Comparison of ENCODE assay signal across 19 cellular contexts in genomic region chr11:65104628-65105027, GRCh38. TPM values are rescaled to one million over a fixed set of nuclear protein-coding genes. Genes with fewer than 3 reads are reported as not detected.
DNase-seq lines count a peak whose midpoint lies in the region; ATAC-seq, FAIRE-seq and TF ChIP-seq lines count a peak whose summit lies in the region.
"Had no signal": no experiment of that assay in that cellular context is flagged by ENCODE, and none has a peak within 500 bp of the region (broad histone marks: within the 10 kb centered on the region; RNA-seq: fewer than 3 reads in every experiment).

No MANE protein-coding gene starts in this region.

- WGBS in HepG2 (ENCODE audit: low lambda C conversion rate), result 89% methylated on average over 4 of the region's 4 CpGs
- WGBS in right lobe of liver (ENCODE audit: insufficient coverage, low coverage, low lambda C conversion rate, missing lambda C conversion rate), result 51% methylated on average over 4 of the region's 4 CpGs

- no peak for FAIRE-seq in HepG2 (lab: Jason Lieb, UNC)
- FAIRE-seq: GM18507 had no signal

- intact Hi-C loops in HepG2 (cut with micrococcal nuclease; ENCODE audit: unreplicated experiment), result no loop called here
- intact Hi-C loops in right lobe of liver (cut with DNase I), result loop anchor here in 1 of 2 donors (10.0 kb wide), 1 partner anchor 70 kb away; no protein-coding TSS in a partner anchor

- H3K4me2 ChIP-seq in HepG2 (ENCODE audit: low read depth, low read length), result no peak overlapping the region

- H3K79me2 ChIP-seq in HepG2 (ENCODE audit: insufficient read depth, low read length), result no peaks in the 10 kb centered on the region

- no peak for TF ChIP-seq RAD21 in HepG2 (CRISPR knock-in tag; IDR thresholded peaks at IDR 0.05)

- DNase-seq in HepG2 (ENCODE audit: low spot score) (no peak), right lobe of liver (no peak), iris pigment epithelial cell (ENCODE audit: low read depth) (peak; percentile 56), NCI-H1105 (lab: John Stamatoyannopoulos, UW) (no peak), NCI-H187 (lab: John Stamatoyannopoulos, UW) (no peak)
- no peak for DNase-seq in activated effector memory CD4-positive, alpha-beta T cell treated with anti-CD3 and anti-CD28 coated beads, Interleukin-2, amount 50 U/mL, for 16 hours
- DNase-seq: activated CD4-positive, alpha-beta T cell treated with anti-CD3 and anti-CD28 coated beads, Interleukin-2, amount 10 ng/mL, durations not matched to agents 24 days and 14 days; colonic mucosa; COR-L47; GM23248; NCI-H2081; NCI-H748 treated with DMSO at 0.1 percent for 48 hours; Peyer's patch; stimulated activated CD4-positive, alpha-beta T cell treated with anti-CD3 and anti-CD28 coated beads, Interleukin-4, amount 100 ng/mL, for 1 hour had no signal

- TF ChIP-seq CTCF in HepG2 (CRISPR knock-in tag; IDR thresholded peaks at IDR 0.05), result no peak
- TF ChIP-seq CTCF in right lobe of liver (IDR thresholded peaks at IDR 0.05), result no peak

- ATAC-seq in HepG2, result no peak
- no peak for ATAC-seq in right lobe of liver

- peaks cover 9 to 25% of the 10 kb centered on the region in 2 experiments; a peak in 4 of 5 replicates for H3K36me3 ChIP-seq in HepG2 (replicated peaks in 1 of 2; ENCODE audit: control insufficient read depth in 1 of 2, insufficient read depth in 2 of 2, low read length in 2 of 2)
- H3K36me3 ChIP-seq in right lobe of liver, result peaks cover 0 to 9% (median 3%) of the 10 kb centered on the region in 4 donors
- H3K36me3 ChIP-seq: colonic mucosa had no signal

- CTCF ChIA-PET in HepG2 (lab: Yijun Ruan, JAX; ENCODE audit: low intra/inter-chr PET ratio, low total read pairs), result no interaction called here

- H3K27ac ChIP-seq in HepG2 (ENCODE audit: extremely low read length, insufficient read depth, low read length) (no peak overlapping the region), right lobe of liver (no peak overlapping the region), angular gyrus (ENCODE audit: low read depth, low read length) (peak overlapping the region; percentile 74), temporal lobe (ENCODE audit: low read depth, low read length) (peak overlapping the region; percentile 98)
- H3K27ac ChIP-seq: ascending aorta, colonic mucosa, GM23248 had no signal

- H3K4me3 ChIP-seq in HepG2 (replicated peaks in 1 of 3; ENCODE audit: insufficient read depth in 1 of 3, low read depth in 2 of 3, low read length in 3 of 3), result no peak overlapping the region
- no peak overlapping the region for H3K4me3 ChIP-seq in right lobe of liver
- H3K4me3 ChIP-seq: ascending aorta, colonic mucosa, GM23248, Peyer's patch, suprapubic skin had no signal

- H4K20me1 ChIP-seq in HepG2 (ENCODE audit: insufficient read depth, low read length), result no peaks in the 10 kb centered on the region

- H3K9me3 ChIP-seq in HepG2 (ENCODE audit: low read length) (no peaks in the 10 kb centered on the region), right lobe of liver (no peaks in the 10 kb centered on the region)
- H3K9me3 ChIP-seq: ascending aorta, colonic mucosa, Peyer's patch, suprapubic skin had no signal

- BruUV-seq in HepG2 (replicated peaks; lab: Mats Ljungman, UMichigan), result no TSS peak

- TF ChIP-seq POLR2A in HepG2 (IDR thresholded peaks at IDR 0.05; ENCODE audit: insufficient read depth in 1 of 2, low read depth in 2 of 2, low read length in 2 of 2) (no peak), right lobe of liver (IDR thresholded peaks at IDR 0.05) (no peak)

- POLR2A ChIA-PET in HepG2 (lab: Yijun Ruan, JAX), result no interaction called here

- H3K27me3 ChIP-seq in HepG2 (ENCODE audit: control insufficient read depth in 1 of 2, insufficient read depth in 2 of 2, low read length in 2 of 2) (no peaks in the 10 kb centered on the region), right lobe of liver (no peaks in the 10 kb centered on the region)
- H3K27me3 ChIP-seq: ascending aorta, colonic mucosa, Peyer's patch, suprapubic skin had no signal

- in situ Hi-C loops in HepG2 (cut with HindIII; ENCODE audit: extremely low pct_ligation_motif_present, low pct_unique_long_range_greater_than_20kb), result no loop called here

- H3K9ac ChIP-seq in HepG2 (ENCODE audit: insufficient read depth, low read depth, low read length), result no peak overlapping the region
- H3K9ac ChIP-seq: GM23248 had no signal

- TF ChIP-seq EP300 in HepG2 (IDR thresholded peaks at IDR 0.05; ENCODE audit: low read depth in 2 of 2, low read length in 2 of 2) (no peak), HepG2 (CRISPR knock-in tag; IDR thresholded peaks at IDR 0.05; ENCODE audit: borderline replicate concordance) (no peak)

- H2AFZ ChIP-seq in HepG2 (ENCODE audit: low read length), result no peak overlapping the region
- H2AFZ ChIP-seq: GM23248 had no signal

- H3K4me1 ChIP-seq in HepG2 (ENCODE audit: insufficient read depth, low read length), result no peaks in the 10 kb centered on the region
- peaks cover 0 to 45% (median 18%) of the 10 kb centered on the region in 4 donors for H3K4me1 ChIP-seq in right lobe of liver
- H3K4me1 ChIP-seq: colonic mucosa, Peyer's patch had no signal

RNA-seq across cellular contexts. Expression of gene TM7SF2, which starts 7.0 kb away (rescaled TPM):
- total RNA-seq in HepG2 (2016; rRNA removed; fragmentation: Illumina TruSeq; extraction: Trizol), result 28.8 and 66.9 TPM in 2 replicates
- 49.5 and 66.5 TPM in 2 replicates for total RNA-seq in HepG2 (2016; cell fraction: cytosol; rRNA removed; fragmentation: Illumina TruSeq; extraction: Trizol; ENCODE audit: low read depth)
- total RNA-seq in HepG2 (2016; cell fraction: insoluble cytoplasmic fraction; rRNA removed; fragmentation: Illumina TruSeq; extraction: Trizol), result 29.7 and 70.5 TPM in 2 replicates
- 64.7 and 77.2 TPM in 2 replicates for total RNA-seq in HepG2 (2016; cell fraction: membrane; rRNA removed; fragmentation: Illumina TruSeq; extraction: Trizol)
- 57.7 and 67.5 TPM in 2 replicates for total RNA-seq in HepG2 (2016; cell fraction: nucleus; rRNA removed; fragmentation: Illumina TruSeq; extraction: Trizol)
- 56.0 and 75.6 TPM in 2 replicates for polyA plus RNA-seq in HepG2 (2011; rRNA removed)
- polyA plus RNA-seq in HepG2 (2011; cell fraction: cytosol; rRNA removed), result 60.6 and 76.1 TPM in 2 replicates
- polyA plus RNA-seq in HepG2 (2011; cell fraction: nucleus; rRNA removed), result 104 and 129 TPM in 2 replicates
- polyA plus RNA-seq in HepG2 (2012), result 25.8 and 43.4 TPM in 2 replicates
- 66.7 and 89.2 TPM in 2 replicates for polyA plus RNA-seq in HepG2 (2016; cell fraction: cytosol; fragmentation: Illumina TruSeq; extraction: Trizol; ENCODE audit: low read depth)
- 41.3 and 42.6 TPM in 2 replicates for polyA plus RNA-seq in HepG2 (2016; cell fraction: insoluble cytoplasmic fraction; fragmentation: Illumina TruSeq; extraction: Trizol; ENCODE audit: low read depth)
- 71.6 and 83.6 TPM in 2 replicates for polyA plus RNA-seq in HepG2 (2016; cell fraction: membrane; fragmentation: Illumina TruSeq; extraction: Trizol; ENCODE audit: low read depth)
- 137 and 142 TPM in 2 replicates for polyA plus RNA-seq in HepG2 (2016; cell fraction: nucleus; fragmentation: Illumina TruSeq; extraction: Trizol; ENCODE audit: insufficient read depth, low read depth)
- polyA minus RNA-seq in HepG2 (2011; rRNA and poly(A)+ RNA removed; ENCODE audit: low replicate concordance), result 18.1 and 162 TPM in 2 replicates
- polyA minus RNA-seq in HepG2 (2011; cell fraction: cytosol; rRNA and poly(A)+ RNA removed), result 25.1 and 27.4 TPM in 2 replicates
- polyA minus RNA-seq in HepG2 (2011; cell fraction: nucleus; rRNA and poly(A)+ RNA removed), result 28.7 and 33.4 TPM in 2 replicates
- total RNA-seq in right lobe of liver, result 100 to 1,000 TPM in 1 of 6 experiments, 10 to 100 TPM in 5; 25.6 to 112 (median 37.8) TPM
- 34.7 TPM for total RNA-seq in temporal lobe

RNA-seq across cellular contexts. Expression of gene VPS51, which starts 8.6 kb away (rescaled TPM):
- total RNA-seq in HepG2 (2016; rRNA removed; fragmentation: Illumina TruSeq; extraction: Trizol) (57.4 and 76.3 TPM in 2 replicates), right lobe of liver (100 to 1,000 TPM in 2 of 6 experiments, 10 to 100 TPM in 4; 41.5 to 170 (median 50.2) TPM), temporal lobe (161 TPM)
- 19.9 and 21.8 TPM in 2 replicates for total RNA-seq in HepG2 (2016; cell fraction: cytosol; rRNA removed; fragmentation: Illumina TruSeq; extraction: Trizol; ENCODE audit: low read depth)
- 57.9 and 73.3 TPM in 2 replicates for total RNA-seq in HepG2 (2016; cell fraction: insoluble cytoplasmic fraction; rRNA removed; fragmentation: Illumina TruSeq; extraction: Trizol)
- 41.6 and 45.8 TPM in 2 replicates for total RNA-seq in HepG2 (2016; cell fraction: membrane; rRNA removed; fragmentation: Illumina TruSeq; extraction: Trizol)
- total RNA-seq in HepG2 (2016; cell fraction: nucleus; rRNA removed; fragmentation: Illumina TruSeq; extraction: Trizol), result 39.3 and 42.6 TPM in 2 replicates
- polyA plus RNA-seq in HepG2 (2011; rRNA removed), result 90.6 and 104 TPM in 2 replicates
- 71.6 and 122 TPM in 2 replicates for polyA plus RNA-seq in HepG2 (2011; cell fraction: cytosol; rRNA removed)
- 109 and 133 TPM in 2 replicates for polyA plus RNA-seq in HepG2 (2011; cell fraction: nucleus; rRNA removed)
- polyA plus RNA-seq in HepG2 (2012), result 63.3 and 65.8 TPM in 2 replicates
- polyA plus RNA-seq in HepG2 (2016; cell fraction: cytosol; fragmentation: Illumina TruSeq; extraction: Trizol; ENCODE audit: low read depth), result 10.5 and 13.0 TPM in 2 replicates
- polyA plus RNA-seq in HepG2 (2016; cell fraction: insoluble cytoplasmic fraction; fragmentation: Illumina TruSeq; extraction: Trizol; ENCODE audit: low read depth), result 57.3 and 57.6 TPM in 2 replicates
- 31.4 and 34.7 TPM in 2 replicates for polyA plus RNA-seq in HepG2 (2016; cell fraction: membrane; fragmentation: Illumina TruSeq; extraction: Trizol; ENCODE audit: low read depth)
- polyA plus RNA-seq in HepG2 (2016; cell fraction: nucleus; fragmentation: Illumina TruSeq; extraction: Trizol; ENCODE audit: insufficient read depth, low read depth), result 69.3 and 82.4 TPM in 2 replicates
- 231 and 328 TPM in 2 replicates for polyA minus RNA-seq in HepG2 (2011; rRNA and poly(A)+ RNA removed; ENCODE audit: low replicate concordance)
- polyA minus RNA-seq in HepG2 (2011; cell fraction: cytosol; rRNA and poly(A)+ RNA removed), result 114 and 132 TPM in 2 replicates
- polyA minus RNA-seq in HepG2 (2011; cell fraction: nucleus; rRNA and poly(A)+ RNA removed), result 53.6 and 55.8 TPM in 2 replicates

RNA-seq across cellular contexts. Expression of gene ZNHIT2, which starts 12.9 kb away (rescaled TPM):
- total RNA-seq in HepG2 (2016; rRNA removed; fragmentation: Illumina TruSeq; extraction: Trizol) (5.7 and 6.5 TPM in 2 replicates), right lobe of liver (10 to 100 TPM in 2 of 6 experiments, 1 to 10 TPM in 4; 4.9 to 15.7 (median 6.2) TPM), temporal lobe (2.5 TPM)
- 2.9 and 4.3 TPM in 2 replicates for total RNA-seq in HepG2 (2016; cell fraction: cytosol; rRNA removed; fragmentation: Illumina TruSeq; extraction: Trizol; ENCODE audit: low read depth)
- total RNA-seq in HepG2 (2016; cell fraction: insoluble cytoplasmic fraction; rRNA removed; fragmentation: Illumina TruSeq; extraction: Trizol), result 5.4 and 6.3 TPM in 2 replicates
- total RNA-seq in HepG2 (2016; cell fraction: membrane; rRNA removed; fragmentation: Illumina TruSeq; extraction: Trizol), result 3.5 and 4.3 TPM in 2 replicates
- 3.6 and 3.9 TPM in 2 replicates for total RNA-seq in HepG2 (2016; cell fraction: nucleus; rRNA removed; fragmentation: Illumina TruSeq; extraction: Trizol)
- 1.1 TPM in 2 replicates for polyA plus RNA-seq in HepG2 (2011; rRNA removed)
- polyA plus RNA-seq in HepG2 (2011; cell fraction: cytosol; rRNA removed), result 0.86 and 2.0 TPM in 2 replicates
- 1.7 and 2.2 TPM in 2 replicates for polyA plus RNA-seq in HepG2 (2011; cell fraction: nucleus; rRNA removed)
- 1.6 and 2.5 TPM in 2 replicates for polyA plus RNA-seq in HepG2 (2012)
- polyA plus RNA-seq in HepG2 (2016; cell fraction: cytosol; fragmentation: Illumina TruSeq; extraction: Trizol; ENCODE audit: low read depth), result 3.0 and 3.1 TPM in 2 replicates
- polyA plus RNA-seq in HepG2 (2016; cell fraction: insoluble cytoplasmic fraction; fragmentation: Illumina TruSeq; extraction: Trizol; ENCODE audit: low read depth), result 4.0 and 4.7 TPM in 2 replicates
- polyA plus RNA-seq in HepG2 (2016; cell fraction: membrane; fragmentation: Illumina TruSeq; extraction: Trizol; ENCODE audit: low read depth), result 2.8 and 2.9 TPM in 2 replicates
- 6.2 and 6.5 TPM in 2 replicates for polyA plus RNA-seq in HepG2 (2016; cell fraction: nucleus; fragmentation: Illumina TruSeq; extraction: Trizol; ENCODE audit: insufficient read depth, low read depth)
- 3.0 and 5.8 TPM in 2 replicates for polyA minus RNA-seq in HepG2 (2011; rRNA and poly(A)+ RNA removed; ENCODE audit: low replicate concordance)
- polyA minus RNA-seq in HepG2 (2011; cell fraction: cytosol; rRNA and poly(A)+ RNA removed), result 2.4 and 3.3 TPM in 2 replicates
- polyA minus RNA-seq in HepG2 (2011; cell fraction: nucleus; rRNA and poly(A)+ RNA removed), result 0.75 and 4.1 TPM in 2 replicates

RNA-seq across cellular contexts. Expression of gene FAU, which starts 17.3 kb away (rescaled TPM):
- 869 and 1,024 TPM in 2 replicates for total RNA-seq in HepG2 (2016; rRNA removed; fragmentation: Illumina TruSeq; extraction: Trizol)
- total RNA-seq in HepG2 (2016; cell fraction: cytosol; rRNA removed; fragmentation: Illumina TruSeq; extraction: Trizol; ENCODE audit: low read depth), result 647 and 670 TPM in 2 replicates
- total RNA-seq in HepG2 (2016; cell fraction: insoluble cytoplasmic fraction; rRNA removed; fragmentation: Illumina TruSeq; extraction: Trizol), result 906 and 1,117 TPM in 2 replicates
- total RNA-seq in HepG2 (2016; cell fraction: membrane; rRNA removed; fragmentation: Illumina TruSeq; extraction: Trizol), result 759 and 784 TPM in 2 replicates
- total RNA-seq in HepG2 (2016; cell fraction: nucleus; rRNA removed; fragmentation: Illumina TruSeq; extraction: Trizol), result 357 and 372 TPM in 2 replicates
- polyA plus RNA-seq in HepG2 (2011; rRNA removed), result 374 and 392 TPM in 2 replicates
- polyA plus RNA-seq in HepG2 (2011; cell fraction: cytosol; rRNA removed), result 479 and 733 TPM in 2 replicates
- polyA plus RNA-seq in HepG2 (2011; cell fraction: nucleus; rRNA removed), result 228 and 230 TPM in 2 replicates
- 713 and 760 TPM in 2 replicates for polyA plus RNA-seq in HepG2 (2012)
- 645 and 677 TPM in 2 replicates for polyA plus RNA-seq in HepG2 (2016; cell fraction: cytosol; fragmentation: Illumina TruSeq; extraction: Trizol; ENCODE audit: low read depth)
- 876 and 937 TPM in 2 replicates for polyA plus RNA-seq in HepG2 (2016; cell fraction: insoluble cytoplasmic fraction; fragmentation: Illumina TruSeq; extraction: Trizol; ENCODE audit: low read depth)
- 684 and 723 TPM in 2 replicates for polyA plus RNA-seq in HepG2 (2016; cell fraction: membrane; fragmentation: Illumina TruSeq; extraction: Trizol; ENCODE audit: low read depth)
- 488 and 523 TPM in 2 replicates for polyA plus RNA-seq in HepG2 (2016; cell fraction: nucleus; fragmentation: Illumina TruSeq; extraction: Trizol; ENCODE audit: insufficient read depth, low read depth)
- polyA minus RNA-seq in HepG2 (2011; rRNA and poly(A)+ RNA removed; ENCODE audit: low replicate concordance), result 284 and 286 TPM in 2 replicates
- 148 and 154 TPM in 2 replicates for polyA minus RNA-seq in HepG2 (2011; cell fraction: cytosol; rRNA and poly(A)+ RNA removed)
- polyA minus RNA-seq in HepG2 (2011; cell fraction: nucleus; rRNA and poly(A)+ RNA removed), result 68.0 and 81.7 TPM in 2 replicates
- 100 to 1,000 TPM; 287 to 472 (median 343) TPM for total RNA-seq in right lobe of liver
- total RNA-seq in temporal lobe, result 217 TPM

RNA-seq across cellular contexts. Expression of gene MRPL49, which starts 17.5 kb away (rescaled TPM):
- total RNA-seq in HepG2 (2016; rRNA removed; fragmentation: Illumina TruSeq; extraction: Trizol) (53.3 and 63.2 TPM in 2 replicates), right lobe of liver (10 to 100 TPM; 26.3 to 51.7 (median 28.4) TPM), temporal lobe (27.0 TPM)
- total RNA-seq in HepG2 (2016; cell fraction: cytosol; rRNA removed; fragmentation: Illumina TruSeq; extraction: Trizol; ENCODE audit: low read depth), result 9.5 and 10.0 TPM in 2 replicates
- total RNA-seq in HepG2 (2016; cell fraction: insoluble cytoplasmic fraction; rRNA removed; fragmentation: Illumina TruSeq; extraction: Trizol), result 54.6 and 65.9 TPM in 2 replicates
- total RNA-seq in HepG2 (2016; cell fraction: membrane; rRNA removed; fragmentation: Illumina TruSeq; extraction: Trizol), result 26.1 and 26.5 TPM in 2 replicates
- total RNA-seq in HepG2 (2016; cell fraction: nucleus; rRNA removed; fragmentation: Illumina TruSeq; extraction: Trizol), result 17.5 and 18.4 TPM in 2 replicates
- polyA plus RNA-seq in HepG2 (2011; rRNA removed), result 39.2 and 41.4 TPM in 2 replicates
- 45.2 and 53.6 TPM in 2 replicates for polyA plus RNA-seq in HepG2 (2011; cell fraction: cytosol; rRNA removed)
- polyA plus RNA-seq in HepG2 (2011; cell fraction: nucleus; rRNA removed), result 10.1 and 14.8 TPM in 2 replicates
- polyA plus RNA-seq in HepG2 (2012), result 19.0 and 22.8 TPM in 2 replicates
- polyA plus RNA-seq in HepG2 (2016; cell fraction: cytosol; fragmentation: Illumina TruSeq; extraction: Trizol; ENCODE audit: low read depth), result 7.7 TPM in 2 replicates
- 66.0 and 68.9 TPM in 2 replicates for polyA plus RNA-seq in HepG2 (2016; cell fraction: insoluble cytoplasmic fraction; fragmentation: Illumina TruSeq; extraction: Trizol; ENCODE audit: low read depth)
- 17.1 and 17.2 TPM in 2 replicates for polyA plus RNA-seq in HepG2 (2016; cell fraction: membrane; fragmentation: Illumina TruSeq; extraction: Trizol; ENCODE audit: low read depth)
- 27.1 and 27.9 TPM in 2 replicates for polyA plus RNA-seq in HepG2 (2016; cell fraction: nucleus; fragmentation: Illumina TruSeq; extraction: Trizol; ENCODE audit: insufficient read depth, low read depth)
- 32.3 and 86.6 TPM in 2 replicates for polyA minus RNA-seq in HepG2 (2011; rRNA and poly(A)+ RNA removed; ENCODE audit: low replicate concordance)
- polyA minus RNA-seq in HepG2 (2011; cell fraction: cytosol; rRNA and poly(A)+ RNA removed), result 14.0 and 16.4 TPM in 2 replicates
- polyA minus RNA-seq in HepG2 (2011; cell fraction: nucleus; rRNA and poly(A)+ RNA removed), result 11.6 and 13.6 TPM in 2 replicates

Comparison
In these comparisons a context has a peak if more than half of its experiments do, and no peak if none do; other contexts are left out.
1. H3K27ac ChIP-seq: peak in angular gyrus (single experiment) and temporal lobe (single experiment); none in HepG2 (single experiment) and right lobe of liver (0 of 3).